Comparison of ENCODE assay signal across 13 cellular contexts in the genomic region with DNA sequence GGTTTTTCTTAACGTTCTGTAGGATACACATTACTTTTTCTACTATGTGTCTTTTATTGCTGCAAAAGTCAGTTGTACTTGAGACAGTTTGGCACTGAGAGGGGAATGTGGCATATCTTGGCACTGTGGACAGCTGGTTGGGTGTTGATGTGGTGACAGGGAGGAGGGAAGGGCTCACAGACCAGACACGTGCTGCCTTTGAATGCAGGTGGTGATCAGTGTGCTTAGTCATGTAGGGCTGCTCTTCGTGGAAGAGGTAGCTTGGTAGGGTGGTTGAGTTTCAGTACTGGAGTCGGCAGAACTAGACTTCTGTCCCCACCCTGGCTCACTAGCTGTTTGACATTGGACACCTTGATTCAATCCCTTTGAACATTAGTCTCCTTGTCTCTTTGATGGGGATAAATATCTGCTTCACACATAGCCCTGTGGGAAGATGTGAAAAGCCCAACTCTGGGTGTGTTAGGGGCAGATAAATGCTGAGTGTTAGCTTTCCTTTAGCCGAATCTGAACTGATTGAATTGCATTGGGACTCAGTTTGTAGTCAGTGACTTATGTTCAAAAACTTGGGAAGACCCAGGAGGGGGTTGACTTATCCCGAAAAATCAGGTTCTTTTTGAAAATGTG.
DNase-seq lines count a peak whose midpoint lies in the region; ATAC-seq, FAIRE-seq and TF ChIP-seq lines count a peak whose summit lies in the region.
"Had no signal": no experiment of that assay in that cellular context is flagged by ENCODE, and none has a peak within 500 bp of the region (broad histone marks: within the 10 kb centered on the region; RNA-seq: fewer than 3 reads in every experiment).

No MANE protein-coding gene starts in this region.

- ATAC-seq in HG02678 (IDR thresholded peaks at IDR 0.05; ENCODE audit: unreplicated experiment) (peak; percentile 82), HG02938 (IDR thresholded peaks at IDR 0.05; ENCODE audit: unreplicated experiment) (no peak)
- ATAC-seq: Panc1 had no signal

- no CpG with 5 or more reads among the region's 6 CpGs for WGBS in mesendoderm (ENCODE audit: extremely low coverage, insufficient coverage, low lambda C conversion rate)

- H2BK120ac ChIP-seq in mesendoderm (ENCODE audit: low read depth, low read length), result no peak overlapping the region

- no peaks in the 10 kb centered on the region for H3K27me3 Mint-ChIP-seq in CD4-positive, alpha-beta memory T cell
- H3K27me3 Mint-ChIP-seq: activated naive CD4-positive, alpha-beta T cell treated with anti-CD3 and anti-CD28 coated beads, Interleukin-2, amount 10 ng/mL, durations not matched to agents 7 days and 5 days; IgD-negative memory B cell had no signal

- H3K23ac ChIP-seq in mesendoderm (ENCODE audit: low read length), result no peak overlapping the region

- POLR2A ChIA-PET in CD4-positive, alpha-beta memory T cell (lab: Charles Lee; ENCODE audit: partially characterized antibody), result no interaction called here

- no peak overlapping the region for H3K56ac ChIP-seq in mesendoderm (ENCODE audit: low read length)

- H3K79me2 ChIP-seq in mesendoderm (ENCODE audit: control insufficient read depth, insufficient read depth, low read length), result peaks cover 65% of the 10 kb centered on the region

- peaks cover 0 to 2% (median 0%) of the 10 kb centered on the region in 4 donors for H3K4me1 Mint-ChIP-seq in CD4-positive, alpha-beta memory T cell
- H3K4me1 Mint-ChIP-seq: activated naive CD4-positive, alpha-beta T cell treated with anti-CD3 and anti-CD28 coated beads, Interleukin-2, amount 10 ng/mL, durations not matched to agents 7 days and 5 days had no signal

- H3K27ac ChIP-seq in mesendoderm (ENCODE audit: low read depth, low read length), result no peak overlapping the region
- no peak overlapping the region for H3K27ac ChIP-seq in CD4-positive, alpha-beta memory T cell (ENCODE audit: low read depth, low read length)
- H3K27ac ChIP-seq in dorsolateral prefrontal cortex, result no peak overlapping the region
- H3K27ac ChIP-seq: parathyroid adenoma had no signal

- no peak overlapping the region for H3K4ac ChIP-seq in mesendoderm (ENCODE audit: low read depth, low read length)

- H3K4me3 ChIP-seq in mesendoderm (ENCODE audit: low read length), result no peak overlapping the region
- no peak overlapping the region for H3K4me3 ChIP-seq in HAP-1
- no peak overlapping the region for H3K4me3 ChIP-seq in CD4-positive, alpha-beta memory T cell (ENCODE audit: low read length in 2 of 2)
- H3K4me3 ChIP-seq in dorsolateral prefrontal cortex, result no peak overlapping the region

- no peaks in the 10 kb centered on the region for H3K36me3 ChIP-seq in mesendoderm (ENCODE audit: control insufficient read depth, insufficient read depth, low read length)
- H3K36me3 ChIP-seq in HAP-1 (replicated peaks), result peaks cover 2% of the 10 kb centered on the region; the same call in 1 of the 2 replicates
- no peaks in the 10 kb centered on the region for H3K36me3 ChIP-seq in CD4-positive, alpha-beta memory T cell (ENCODE audit: insufficient read depth, low read length)

- intact Hi-C loops in CD4-positive, alpha-beta memory T cell (cut with micrococcal nuclease), result no loop called here
- intact Hi-C loops in dorsolateral prefrontal cortex (cut with DNase I), result no loop called here

- peaks cover 0 to 3% (median 0%) of the 10 kb centered on the region in 8 donors for H3K9me3 Mint-ChIP-seq in CD4-positive, alpha-beta memory T cell
- H3K9me3 Mint-ChIP-seq: IgD-negative memory B cell had no signal

- CTCF ChIA-PET in CD4-positive, alpha-beta memory T cell (lab: Charles Lee; ENCODE audit: partially characterized antibody), result no interaction called here

- no peak overlapping the region for H3K4me3 Mint-ChIP-seq in CD4-positive, alpha-beta memory T cell
- H3K4me3 Mint-ChIP-seq: activated naive CD4-positive, alpha-beta T cell treated with anti-CD3 and anti-CD28 coated beads, Interleukin-2, amount 10 ng/mL, durations not matched to agents 7 days and 5 days had no signal

- DNase-seq in GM12892 (ENCODE audit: insufficient read length) (peak; percentile 10), SW480 (ENCODE audit: low spot score) (peak; percentile 88), mesendoderm (peak; percentile 67), HAP-1 (ENCODE audit: low spot score in 2 of 2) (no peak), dorsolateral prefrontal cortex (no peak)
- no peak for DNase-seq in CD4-positive, alpha-beta memory T cell
- DNase-seq: activated naive CD4-positive, alpha-beta T cell treated with anti-CD3 and anti-CD28 coated beads, Interleukin-2, amount 10 ng/mL, durations not matched to agents 7 days and 5 days; effector CD8-positive, alpha-beta T cell had no signal

- H3K27ac Mint-ChIP-seq in CD4-positive, alpha-beta memory T cell, result no peak overlapping the region
- H3K27ac Mint-ChIP-seq: activated naive CD4-positive, alpha-beta T cell treated with anti-CD3 and anti-CD28 coated beads, Interleukin-2, amount 10 ng/mL, durations not matched to agents 7 days and 5 days; IgD-negative memory B cell had no signal

- peak; percentile 42 for FAIRE-seq in GM12892 (lab: Jason Lieb, UNC)

- in situ Hi-C loops in HAP-1 (cut with MboI; ENCODE audit: low sequenced_read_pairs), result no loop called here

- H3K9me3 ChIP-seq in HAP-1, result no peaks in the 10 kb centered on the region
- H3K9me3 ChIP-seq in CD4-positive, alpha-beta memory T cell (ENCODE audit: control insufficient read depth in 1 of 2, low read length in 2 of 2), result no peaks in the 10 kb centered on the region

- no peak for TF ChIP-seq POLR2A in GM12892 (IDR thresholded peaks at IDR 0.05; ENCODE audit: low read depth, low read length)

- H4K5ac ChIP-seq in mesendoderm (ENCODE audit: low read length), result no peak overlapping the region

- no peak overlapping the region for H4K8ac ChIP-seq in mesendoderm (ENCODE audit: low read depth, low read length)

- peak overlapping the region; percentile 48 for H2BK5ac ChIP-seq in mesendoderm (ENCODE audit: low read length)

- no peaks in the 10 kb centered on the region for H3K27me3 ChIP-seq in mesendoderm (ENCODE audit: insufficient read depth, low read length, poor library complexity)
- H3K27me3 ChIP-seq in HAP-1 (ENCODE audit: low read depth), result no peaks in the 10 kb centered on the region
- H3K27me3 ChIP-seq in CD4-positive, alpha-beta memory T cell (ENCODE audit: insufficient read depth, low read length), result no peaks in the 10 kb centered on the region
- H3K27me3 ChIP-seq in dorsolateral prefrontal cortex, result no peaks in the 10 kb centered on the region

- H3K4me1 ChIP-seq in mesendoderm (ENCODE audit: control insufficient read depth, low read depth, low read length) (peaks cover 9% of the 10 kb centered on the region), HAP-1 (peaks cover 3% of the 10 kb centered on the region)
- H3K4me1 ChIP-seq in CD4-positive, alpha-beta memory T cell (ENCODE audit: insufficient read depth, low read length), result no peaks in the 10 kb centered on the region

- H3K79me1 ChIP-seq in mesendoderm (ENCODE audit: low read length), result peaks cover 21% of the 10 kb centered on the region

- H2BK15ac ChIP-seq in mesendoderm (replicated peaks; ENCODE audit: low read depth), result no peak overlapping the region

- no peak overlapping the region for H3K9ac ChIP-seq in mesendoderm (ENCODE audit: low read length)
- H3K9ac ChIP-seq: parathyroid adenoma had no signal

- H3K18ac ChIP-seq in mesendoderm (ENCODE audit: low read length), result no peak overlapping the region

- no peaks in the 10 kb centered on the region for H3K36me3 Mint-ChIP-seq in CD4-positive, alpha-beta memory T cell
- H3K36me3 Mint-ChIP-seq: activated naive CD4-positive, alpha-beta T cell treated with anti-CD3 and anti-CD28 coated beads, Interleukin-2, amount 10 ng/mL, durations not matched to agents 7 days and 5 days; IgD-negative memory B cell had no signal

- H2AK5ac ChIP-seq in mesendoderm (ENCODE audit: low read length), result no peak overlapping the region

- H3K4me2 ChIP-seq in mesendoderm (ENCODE audit: low read length), result no peak overlapping the region

- TF ChIP-seq CTCF in dorsolateral prefrontal cortex (IDR thresholded peaks at IDR 0.05 in 54 of 56, conservative IDR thresholded peaks at IDR 0.05 in 2 of 56; ENCODE audit: low read depth in 1 of 56, partially characterized antibody in 56 of 56), result no peak

Comparison
In these comparisons a context has a peak if more than half of its experiments do, and no peak if none do; other contexts are left out.
1. DNase-seq: peak in GM12892 (single experiment), SW480 (single experiment) and mesendoderm (single experiment); none in HAP-1 (0 of 2), CD4-positive, alpha-beta memory T cell (0 of 5) and dorsolateral prefrontal cortex (0 of 10).